Comparison of ENCODE assay signal across 11 cellular contexts in the genomic region with DNA sequence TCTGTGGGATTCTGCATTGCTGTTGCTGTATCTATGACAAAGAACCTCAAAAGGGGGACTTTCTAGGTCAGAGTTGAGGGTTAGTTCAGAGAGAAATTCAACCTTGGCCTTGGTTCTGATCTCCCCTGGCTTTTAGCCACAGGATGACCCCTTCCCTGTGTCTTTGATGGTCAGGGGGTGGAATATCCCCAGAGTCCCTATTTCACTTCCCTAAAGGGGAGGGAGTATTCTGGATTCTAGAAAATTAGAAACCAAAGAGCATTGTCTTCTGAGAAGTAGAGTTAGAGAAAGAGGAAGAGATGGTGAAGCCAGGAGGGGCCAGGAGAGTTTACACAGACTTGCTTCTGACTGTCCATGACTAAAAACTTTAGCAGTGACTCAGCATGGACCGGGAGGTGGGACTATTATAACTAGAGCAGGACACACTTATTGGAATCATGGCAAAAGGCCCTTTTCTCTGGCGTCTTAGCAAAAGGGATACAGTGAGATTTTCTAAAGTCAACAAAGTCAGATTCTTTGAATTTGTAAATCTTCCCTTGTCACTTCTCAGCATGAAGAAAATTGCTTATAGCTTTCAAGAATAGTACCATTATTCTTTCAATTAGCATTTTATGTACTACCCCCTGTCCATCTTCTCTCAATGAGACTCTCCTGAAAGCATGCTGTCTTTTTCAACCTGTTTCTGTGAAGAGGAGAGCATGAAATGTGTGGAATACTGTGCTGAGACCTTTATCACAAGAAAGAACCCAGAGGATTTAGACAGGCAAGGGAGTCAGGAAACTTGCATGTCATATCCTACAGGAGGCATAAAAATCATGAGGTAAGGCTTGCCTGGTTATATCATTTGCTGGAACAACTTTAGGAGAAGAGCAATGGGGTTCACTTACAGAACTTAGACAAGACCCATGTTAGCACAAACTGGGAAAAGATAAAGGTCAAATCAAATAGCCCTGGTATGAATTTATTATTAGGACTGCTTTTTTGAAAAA. TPM values are rescaled to one million over a fixed set of nuclear protein-coding genes. Genes with fewer than 3 reads are reported as not detected.
DNase-seq lines count a peak whose midpoint lies in the region; ATAC-seq, FAIRE-seq and TF ChIP-seq lines count a peak whose summit lies in the region.
"Had no signal": no experiment of that assay in that cellular context is flagged by ENCODE, and none has a peak within 500 bp of the region (broad histone marks: within the 10 kb centered on the region; RNA-seq: fewer than 3 reads in every experiment).

No MANE protein-coding gene starts in this region.

- POLR2A ChIA-PET in A549 (lab: Yijun Ruan, JAX) (no interaction called here), OCI-LY7 (lab: Charles Lee) (no interaction called here)

- no TSS peak for BruUV-seq in mammary epithelial cell (replicated peaks; lab: Mats Ljungman, UMichigan)
- BruUV-seq in OCI-LY7 (replicated peaks; lab: Mats Ljungman, UMichigan): no TSS peak

- H3K4me3 ChIP-seq in A549 (no peak overlapping the region), HUES64 (ENCODE audit: low read length) (no peak overlapping the region), mammary epithelial cell (replicated peaks in 1 of 3; ENCODE audit: insufficient read depth in 1 of 3, low read depth in 2 of 3, low read length in 3 of 3) (no peak overlapping the region), OCI-LY7 (ENCODE audit: low read depth, low read length, poor library complexity, severe bottlenecking) (no peak overlapping the region)

- no peaks in the 10 kb centered on the region for H3K9me3 Mint-ChIP-seq in mesothelial cell of epicardium

- H3K27me3 Mint-ChIP-seq in mesothelial cell of epicardium (ENCODE audit: low read depth): peaks cover 3% of the 10 kb centered on the region

- 25% methylated on average over 2 of the region's 2 CpGs for WGBS in A549 (ENCODE audit: missing lambda C conversion rate)
- 43% methylated on average over 2 of the region's 2 CpGs for whole genome bisulfite sequencing in HUES64
- 69% methylated on average over 2 of the region's 2 CpGs for WGBS in mammary epithelial cell (ENCODE audit: low coverage, missing lambda C conversion rate)

- H3K4me2 ChIP-seq in A549: peak overlapping the region; percentile 10; the same call in 2 of the 3 replicates
- H3K4me2 ChIP-seq in mammary epithelial cell (ENCODE audit: insufficient read depth, low read depth, low read length): no peak overlapping the region
- no peak overlapping the region for H3K4me2 ChIP-seq in OCI-LY7 (ENCODE audit: low read length)

- H3K27ac ChIP-seq in A549 (peak overlapping the region; percentile 37 to 76; a peak in 5 of 6 replicates), HUES64 (ENCODE audit: low read depth, low read length) (0 out of 2 replicates have a peak overlapping the region, but pooled peaks have one; percentile 19), mammary epithelial cell (ENCODE audit: insufficient read depth, low read depth, low read length) (no peak overlapping the region), OCI-LY7 (ENCODE audit: low read depth, low read length, poor library complexity, severe bottlenecking) (no peak overlapping the region)
- H3K27ac ChIP-seq: C4-2B had no signal

- TF ChIP-seq POLR2A in A549 (IDR thresholded peaks at IDR 0.05; ENCODE audit: low read length): no peak
- no peak for TF ChIP-seq POLR2A in erythroblast (IDR thresholded peaks at IDR 0.05; ENCODE audit: low read length)

- H3K4me1 Mint-ChIP-seq in mesothelial cell of epicardium: peaks cover 35% of the 10 kb centered on the region

- H3K36me3 ChIP-seq in HUES64 (ENCODE audit: insufficient read depth, low read length): no peaks in the 10 kb centered on the region
- no peaks in the 10 kb centered on the region for H3K36me3 ChIP-seq in mammary epithelial cell (ENCODE audit: insufficient read depth, low read length)
- no peaks in the 10 kb centered on the region for H3K36me3 ChIP-seq in OCI-LY7 (ENCODE audit: insufficient read depth, low read length)

- no peaks in the 10 kb centered on the region for H3K9me3 ChIP-seq in A549
- H3K9me3 ChIP-seq in HUES64 (ENCODE audit: insufficient read depth, low read depth, low read length): no peaks in the 10 kb centered on the region
- no peaks in the 10 kb centered on the region for H3K9me3 ChIP-seq in mammary epithelial cell (replicated peaks; ENCODE audit: insufficient read depth, low read length)
- H3K9me3 ChIP-seq in OCI-LY7 (ENCODE audit: low read length): no peaks in the 10 kb centered on the region

- intact Hi-C loops in mammary epithelial cell (cut with micrococcal nuclease) (no loop called here), OCI-LY7 (cut with micrococcal nuclease; ENCODE audit: unreplicated experiment) (no loop called here)

- no peaks in the 10 kb centered on the region for H3K36me3 Mint-ChIP-seq in mesothelial cell of epicardium

- peak; percentile 8 to 47 for DNase-seq in A549 (ENCODE audit: low read depth in 1 of 2, low spot score in 1 of 2)
- DNase-seq in mammary epithelial cell: peak; percentile 43
- DNase-seq in mesothelial cell of epicardium (ENCODE audit: low spot score in 2 of 2, unreplicated experiment in 2 of 2): no peak
- DNase-seq in NCI-H2171 treated with DMSO at 0.1 percent for 48 hours (lab: John Stamatoyannopoulos, UW): no peak
- DNase-seq in OCI-LY7 (ENCODE audit: low spot score): no peak
- no peak for DNase-seq in C1 segment of cervical spinal cord (lab: John Stamatoyannopoulos, UW)
- no peak for DNase-seq in erythroblast (lab: John Stamatoyannopoulos, UW)
- DNase-seq: NCI-H187 had no signal

- H4K20me1 ChIP-seq in mammary epithelial cell (ENCODE audit: insufficient read depth, low read length) (no peaks in the 10 kb centered on the region), OCI-LY7 (ENCODE audit: insufficient read depth, low read length) (no peaks in the 10 kb centered on the region)

- H3K27me3 ChIP-seq in HUES64 (ENCODE audit: insufficient read depth, low read length) (no peaks in the 10 kb centered on the region), mammary epithelial cell (ENCODE audit: insufficient read depth, low read length) (no peaks in the 10 kb centered on the region)

- H3K27ac Mint-ChIP-seq in mesothelial cell of epicardium: peak overlapping the region; percentile 23

- no peaks in the 10 kb centered on the region for H3K79me2 ChIP-seq in mammary epithelial cell (ENCODE audit: insufficient read depth, low read length)
- no peaks in the 10 kb centered on the region for H3K79me2 ChIP-seq in OCI-LY7 (ENCODE audit: insufficient read depth, low read depth, low read length)

- H3K4me1 ChIP-seq in A549 (peaks cover 13% of the 10 kb centered on the region), HUES64 (ENCODE audit: insufficient read depth, low read length) (peaks cover 55% of the 10 kb centered on the region), mammary epithelial cell (ENCODE audit: insufficient read depth, low read length) (no peaks in the 10 kb centered on the region), OCI-LY7 (ENCODE audit: insufficient read depth, low read length, poor library complexity, severe bottlenecking) (no peaks in the 10 kb centered on the region)

- TF ChIP-seq CTCF in A549 (IDR thresholded peaks at IDR 0.05) (no peak), mammary epithelial cell (conservative IDR thresholded peaks at IDR 0.05 in 1 of 2, IDR thresholded peaks at IDR 0.05 in 1 of 2; ENCODE audit: extremely low read depth in 1 of 2, insufficient read depth in 1 of 2, low read depth in 1 of 2, low read length in 2 of 2) (no peak), mesothelial cell of epicardium (IDR thresholded peaks at IDR 0.05; ENCODE audit: unreplicated experiment) (no peak), OCI-LY7 (conservative IDR thresholded peaks at IDR 0.05; ENCODE audit: low read length) (no peak)

- CTCF ChIA-PET in A549 (lab: Yijun Ruan, JAX) (no interaction called here), mammary epithelial cell (lab: Charles Lee; ENCODE audit: low non-redundant PET) (no interaction called here), OCI-LY7 (lab: Charles Lee; ENCODE audit: unreplicated experiment) (no interaction called here)

- FAIRE-seq in A549 (lab: Jason Lieb, UNC): peak; percentile 59

- H3K9ac ChIP-seq in HUES64 (ENCODE audit: low read depth, low read length) (no peak overlapping the region), mammary epithelial cell (ENCODE audit: insufficient read depth, low read length) (no peak overlapping the region)

- peak; percentile 68 to 84; a peak in 4 of 6 replicates for ATAC-seq in A549

- in situ Hi-C loops in mammary epithelial cell (cut with MboI; ENCODE audit: low sequenced_read_pairs in 2 of 2): no loop called here

- H2AFZ ChIP-seq in mammary epithelial cell (ENCODE audit: low read depth, low read length) (no peak overlapping the region), OCI-LY7 (ENCODE audit: low read length) (no peak overlapping the region)

- TF ChIP-seq RAD21 in A549 (conservative IDR thresholded peaks at IDR 0.05 in 1 of 2, IDR thresholded peaks at IDR 0.05 in 1 of 2): no peak

- dilution Hi-C loops in mammary epithelial cell (cut with HindIII; ENCODE audit: low sequenced_read_pairs): no loop called here

- no peak for TF ChIP-seq EP300 in A549 (IDR thresholded peaks at IDR 0.05)

- H3K9me2 ChIP-seq in OCI-LY7 (ENCODE audit: insufficient read depth, low read length): no peaks in the 10 kb centered on the region

- no peak overlapping the region for H3K4me3 Mint-ChIP-seq in mesothelial cell of epicardium

TF ChIP-seq in A549, 52 proteins besides CTCF, POLR2A, EP300 and RAD21:
- TF ChIP-seq ESRRA (IDR thresholded peaks at IDR 0.05; ENCODE audit: borderline replicate concordance, low read length): no peak
- TF ChIP-seq MAFK (IDR thresholded peaks at IDR 0.05; ENCODE audit: partially characterized antibody): peak; percentile 26
- TF ChIP-seq CBX2 (IDR thresholded peaks at IDR 0.05; ENCODE audit: borderline replicate concordance, low read depth): no peak
- TF ChIP-seq NFE2L2 (conservative IDR thresholded peaks at IDR 0.05; ENCODE audit: low read length): 0 out of 2 replicates have a peak, but pooled peaks have one; percentile 16
TF ChIP-seq in A549: peak in this region for 2.

RNA-seq across cellular contexts. Expression of a gene that starts 56.5 kb away (rescaled TPM):
- polyA plus RNA-seq in A549 (2011; rRNA removed): 33.7 and 40.1 TPM in 2 replicates
- polyA plus RNA-seq in A549 (2012; cell fraction: cytosol; rRNA removed): 14.1 and 17.6 TPM in 2 replicates
- 13.1 and 14.5 TPM in 2 replicates for polyA plus RNA-seq in A549 (2012; cell fraction: nucleus; rRNA removed)
- polyA plus RNA-seq in A549 (2017; fragmentation: RNase III; extraction: RNeasy Plus Mini Kit Qiagen cat#74134 plus additional on column Dnase treatment): 14.9 to 15.8 TPM (median 15.8 TPM) in 3 replicates
- 112 and 160 TPM in 2 replicates for polyA minus RNA-seq in A549 (2011; rRNA and poly(A)+ RNA removed)
- 2.5 TPM for polyA plus RNA-seq in HUES64 (2013, experiment 1 of 2)
- polyA plus RNA-seq in HUES64 (2013, experiment 2 of 2): 2.3 TPM
- 10 to 100 TPM; 20.4 to 20.8 TPM for total RNA-seq in mammary epithelial cell
- 29.7 TPM for polyA plus RNA-seq in mammary epithelial cell
- 66.6 TPM for polyA minus RNA-seq in mammary epithelial cell
- 34.3 to 40.3 TPM (median 39.6 TPM) in 3 replicates for total RNA-seq in mesothelial cell of epicardium
- total RNA-seq in OCI-LY7 (2014; rRNA removed; shearing (Covaris generic)): not detected in 2 replicates
- not detected in 2 replicates for total RNA-seq in OCI-LY7 (2022)
- total RNA-seq: activated CD8-positive, alpha-beta memory T cell treated with anti-CD3 and anti-CD28 coated beads for 36 hours had no signal

Comparison
In these comparisons a context has a peak if more than half of its experiments do, and no peak if none do; other contexts are left out.
1. DNase-seq: peak in A549 (2 of 2) and mammary epithelial cell (single experiment); none in mesothelial cell of epicardium (0 of 2), NCI-H2171 treated with DMSO at 0.1 percent for 48 hours (single experiment), OCI-LY7 (single experiment), C1 segment of cervical spinal cord (0 of 14) and erythroblast (0 of 2).
2. H3K27ac ChIP-seq: peak in A549 (2 of 2) and HUES64 (single experiment); none in mammary epithelial cell (single experiment) and OCI-LY7 (single experiment).
3. RNA of a gene that starts 56.5 kb away (total RNA-seq): 34.3 to 40.3 TPM in mesothelial cell of epicardium and 20.4 to 20.8 TPM in mammary epithelial cell; not detected in OCI-LY7; every median in the first group is over 10 times any median in the second.